In the genomic region with DNA sequence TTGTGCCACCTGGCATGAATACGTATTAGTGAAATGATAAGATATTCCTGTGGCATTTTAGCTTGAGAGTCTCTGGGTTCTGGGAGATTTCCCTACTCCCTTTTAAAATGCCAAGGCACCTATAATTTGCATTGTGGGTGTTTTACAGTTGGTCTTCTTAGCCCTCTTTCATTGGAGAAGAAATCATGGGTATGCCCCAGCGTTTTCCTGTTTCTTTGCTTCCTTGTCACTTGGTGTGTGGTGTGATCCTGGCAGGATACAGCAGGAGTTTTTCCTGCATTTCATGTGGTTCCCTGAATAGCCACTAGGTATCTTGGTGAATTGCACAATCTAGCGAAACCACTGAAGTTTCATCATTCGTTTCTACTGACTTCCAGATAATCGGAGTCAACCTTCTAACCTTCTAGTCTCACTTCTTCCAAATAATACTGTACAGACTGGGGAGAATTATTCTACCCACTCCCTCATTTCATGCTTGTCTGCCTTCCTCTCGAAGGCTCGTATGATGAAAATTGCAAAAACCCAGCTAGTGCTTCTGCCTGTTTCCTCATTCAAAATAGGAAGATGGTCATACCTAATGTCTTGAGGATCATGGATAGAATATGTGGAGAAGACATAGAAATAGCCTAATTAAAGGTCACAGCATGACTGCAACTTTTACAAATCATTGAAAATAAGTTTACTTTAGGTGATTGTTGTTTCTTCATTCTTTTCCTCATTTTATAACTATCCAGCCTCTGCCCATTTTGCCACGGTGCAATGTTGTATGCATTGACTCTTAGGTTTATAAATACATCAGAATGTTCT, we compare ENCODE assay signal across 9 cellular contexts. TPM values are rescaled to one million over a fixed set of nuclear protein-coding genes. Genes with fewer than 3 reads are reported as not detected.
DNase-seq lines count a peak whose midpoint lies in the region; ATAC-seq, FAIRE-seq and TF ChIP-seq lines count a peak whose summit lies in the region.
"Had no signal": no experiment of that assay in that cellular context is flagged by ENCODE, and none has a peak within 500 bp of the region (broad histone marks: within the 10 kb centered on the region; RNA-seq: fewer than 3 reads in every experiment).

No MANE protein-coding gene starts in this region.

- no peaks in the 10 kb centered on the region for H3K27me3 ChIP-seq in gastrocnemius medialis

- intact Hi-C loops in gastrocnemius medialis (cut with DNase I; ENCODE audit: low total_unique reads) = no loop called here

- no peak for TF ChIP-seq POLR2A in A549 (IDR thresholded peaks at IDR 0.05; ENCODE audit: low read length)
- 0 out of 2 replicates have a peak, but pooled peaks have one; percentile 14 for TF ChIP-seq POLR2A in GM12892 (IDR thresholded peaks at IDR 0.05; ENCODE audit: low read depth, low read length)
- peak; percentile 43 to 57 for TF ChIP-seq POLR2A in gastrocnemius medialis (IDR thresholded peaks at IDR 0.05)
- TF ChIP-seq POLR2A in H54 (IDR thresholded peaks at IDR 0.05; ENCODE audit: low read depth, low read length) = no peak

- TF ChIP-seq EP300 in A549 (IDR thresholded peaks at IDR 0.05) = no peak

- H3K4me2 ChIP-seq in A549 = peak overlapping the region; percentile 93

- no peak for FAIRE-seq in A549 (lab: Jason Lieb, UNC)
- FAIRE-seq in GM12892 (lab: Jason Lieb, UNC) = peak; percentile 5
- FAIRE-seq in H54 (lab: Jason Lieb, UNC) = no peak
- FAIRE-seq: islet of Langerhans had no signal

- WGBS in A549 (ENCODE audit: missing lambda C conversion rate) = 3% methylated on average over 8 of the region's 8 CpGs

- TF ChIP-seq CTCF in A549 (IDR thresholded peaks at IDR 0.05) (no peak; the same call in 2 of the 3 replicates), gastrocnemius medialis (IDR thresholded peaks at IDR 0.05 in 4 of 5, conservative IDR thresholded peaks at IDR 0.05 in 1 of 5) (peak; percentile 51 to 89 (median 66))

- peak; percentile 9 to 16; a peak in 2 of 5 replicates for TF ChIP-seq RAD21 in A549 (conservative IDR thresholded peaks at IDR 0.05 in 1 of 2, IDR thresholded peaks at IDR 0.05 in 1 of 2)

- POLR2A ChIA-PET in A549 (lab: Yijun Ruan, JAX) = interaction anchor here (0.8 to 13.9 kb wide), 2 partner anchors 35 to 42 kb away, joined by 3 to 367 read pairs; no protein-coding TSS in a partner anchor

- no peaks in the 10 kb centered on the region for H3K36me3 ChIP-seq in gastrocnemius medialis

- DNase-seq in A549 (ENCODE audit: low read depth in 1 of 2, low spot score in 1 of 2) (peak in 1 of 2 experiments; percentile 90), GM12892 (ENCODE audit: insufficient read length) (no peak), SW480 (ENCODE audit: low spot score) (peak; percentile 82), fibroblast of gingiva (ENCODE audit: low read depth) (peak; percentile 50), gastrocnemius medialis (peak; percentile 46 to 52), H54 (ENCODE audit: insufficient read length, low spot score) (no peak)
- no peak for DNase-seq in stimulated activated naive CD4-positive, alpha-beta T cell treated with Interleukin-2 at 50 U/mL for 16 hours (lab: John Stamatoyannopoulos, UW)

- H3K9me3 ChIP-seq in A549 (no peaks in the 10 kb centered on the region), gastrocnemius medialis (no peaks in the 10 kb centered on the region)

- ATAC-seq in A549 (no peak), gastrocnemius medialis (no peak), HG03354 (IDR thresholded peaks at IDR 0.05; ENCODE audit: poor library complexity, severe bottlenecking, unreplicated experiment) (no peak)

- in situ Hi-C loops in gastrocnemius medialis (cut with MboI; ENCODE audit: low sequenced_read_pairs in 4 of 4) = loop anchor here in 2 of 4 donors (5.0 to 25.0 kb wide), 2 partner anchors 140 to 205 kb away; partner anchors contain the start of genes ARL8B (in 1 of the 2) and EDEM1 (in 1 of the 2)

- CTCF ChIA-PET in A549 (lab: Yijun Ruan, JAX) = interaction anchor here (0.6 to 17.8 kb wide), 11 partner anchors 12 to 266 kb away, joined by 3 to 602 read pairs (median 11); no protein-coding TSS in a partner anchor

- H3K4me1 ChIP-seq in A549 (peaks cover 30% of the 10 kb centered on the region), gastrocnemius medialis (peaks cover 27 to 58% of the 10 kb centered on the region in 2 donors)

- H3K27ac ChIP-seq in A549 (peak overlapping the region; percentile 96 to 98), gastrocnemius medialis (peak overlapping the region; percentile 96 to 100 (median 99))

- H3K4me3 ChIP-seq in A549 (peak overlapping the region; percentile 88), gastrocnemius medialis (peak overlapping the region; percentile 82 to 95 (median 92))

TF ChIP-seq in A549, 52 proteins besides CTCF, POLR2A, EP300 and RAD21 (continues in another document):
- TF ChIP-seq RCOR1 (IDR thresholded peaks at IDR 0.05; ENCODE audit: low read depth, low read length) (no peak), JUN (IDR thresholded peaks at IDR 0.05) (peak; percentile 81 to 87; a peak in 3 of 5 replicates), ELK1 (IDR thresholded peaks at IDR 0.05; ENCODE audit: low read depth, low read length) (no peak), CHD4 (IDR thresholded peaks at IDR 0.05; ENCODE audit: borderline replicate concordance) (no peak), REST (IDR thresholded peaks at IDR 0.05) (no peak), POLR2AphosphoS2 (conservative IDR thresholded peaks at IDR 0.05; ENCODE audit: low read length) (peak; percentile 92; the same call in 1 of the 2 replicates), NR3C1 (IDR thresholded peaks at IDR 0.05) (no peak), TFCP2L1 (CRISPR knock-in tag; IDR thresholded peaks at IDR 0.05) (peak; percentile 94), CHD2 (IDR thresholded peaks at IDR 0.05; ENCODE audit: low read length, partially characterized antibody) (no peak), SREBF2 (IDR thresholded peaks at IDR 0.05) (no peak), HEYL (CRISPR knock-in tag; IDR thresholded peaks at IDR 0.05) (peak; percentile 69; the same call in 1 of the 2 replicates), MAZ (IDR thresholded peaks at IDR 0.05; ENCODE audit: borderline replicate concordance, low read depth, low read length) (no peak), RARB (CRISPR knock-in tag; IDR thresholded peaks at IDR 0.05) (peak; percentile 27; the same call in 1 of the 2 replicates), CEBPB (IDR thresholded peaks at IDR 0.05) (peak; percentile 98 to 100), EHMT2 (IDR thresholded peaks at IDR 0.05; ENCODE audit: low read depth) (no peak)
- TF ChIP-seq, protein P1, sequence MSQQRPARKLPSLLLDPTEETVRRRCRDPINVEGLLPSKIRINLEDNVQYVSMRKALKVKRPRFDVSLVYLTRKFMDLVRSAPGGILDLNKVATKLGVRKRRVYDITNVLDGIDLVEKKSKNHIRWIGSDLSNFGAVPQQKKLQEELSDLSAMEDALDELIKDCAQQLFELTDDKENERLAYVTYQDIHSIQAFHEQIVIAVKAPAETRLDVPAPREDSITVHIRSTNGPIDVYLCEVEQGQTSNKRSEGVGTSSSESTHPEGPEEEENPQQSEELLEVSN (IDR thresholded peaks at IDR 0.05; ENCODE audit: borderline replicate concordance, low read depth) = no peak

RNA-seq across cellular contexts. Expression of gene BHLHE40, which starts 2.7 kb away (rescaled TPM):
- polyA plus RNA-seq in A549 (2011; rRNA removed) = 160 and 171 TPM in 2 replicates
- 90.0 and 114 TPM in 2 replicates for polyA plus RNA-seq in A549 (2012; cell fraction: cytosol; rRNA removed)
- 210 and 265 TPM in 2 replicates for polyA plus RNA-seq in A549 (2012; cell fraction: nucleus; rRNA removed)
- 65.7 to 105 TPM (median 102 TPM) in 3 replicates for polyA plus RNA-seq in A549 (2017; fragmentation: RNase III; extraction: RNeasy Plus Mini Kit Qiagen cat#74134 plus additional on column Dnase treatment)
- 221 and 248 TPM in 2 replicates for polyA minus RNA-seq in A549 (2011; rRNA and poly(A)+ RNA removed)
- polyA plus RNA-seq in GM12892 (2012; ENCODE audit: missing spikeins) = 117 TPM
- 10 to 100 TPM; 19.2 to 96.7 (median 45.3) TPM for total RNA-seq in gastrocnemius medialis

Comparison
In these comparisons a context has a peak if more than half of its experiments do, and no peak if none do; other contexts are left out.
1. DNase-seq: peak in SW480 (single experiment), fibroblast of gingiva (single experiment) and gastrocnemius medialis (2 of 2); none in GM12892 (single experiment), stimulated activated naive CD4-positive, alpha-beta T cell treated with Interleukin-2 at 50 U/mL for 16 hours (single experiment) and H54 (single experiment).
2. POLR2A ChIP-seq: peak in GM12892 (single experiment) and gastrocnemius medialis (2 of 2); none in A549 (single experiment) and H54 (single experiment).